ENCODE assay signal across 27 cellular contexts in the genomic region with DNA sequence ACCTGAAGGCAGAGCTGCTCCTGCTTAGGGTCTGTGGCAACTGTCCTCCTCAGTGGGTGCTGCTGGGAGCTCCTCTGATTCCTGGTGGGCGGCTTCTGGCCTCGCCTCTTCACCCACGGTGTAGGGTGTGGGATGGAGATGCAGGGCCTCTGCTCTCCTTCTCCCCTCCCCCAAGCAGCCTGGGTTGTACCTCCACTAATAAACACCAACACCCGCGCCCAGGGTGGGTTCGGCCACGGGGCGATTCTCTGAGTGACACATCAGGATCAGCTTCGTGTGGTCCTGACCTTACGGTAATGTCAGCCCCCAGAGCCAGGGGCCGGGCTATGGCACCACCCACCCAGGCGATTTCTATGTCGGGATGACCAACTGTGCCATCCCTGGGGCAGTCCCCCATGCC. TPM values are rescaled to one million over a fixed set of nuclear protein-coding genes. Genes with fewer than 3 reads are reported as not detected.
DNase-seq lines count a peak whose midpoint lies in the region; ATAC-seq and TF ChIP-seq lines count a peak whose summit lies in the region.
"Had no signal": no experiment of that assay in that cellular context is flagged by ENCODE, and none has a peak within 500 bp of the region (broad histone marks: within the 10 kb centered on the region; RNA-seq: fewer than 3 reads in every experiment).

No MANE protein-coding gene starts in this region.

- peaks cover 8% of the 10 kb centered on the region for H3K27me3 ChIP-seq in lower lobe of right lung (ENCODE audit: low read depth)
- H3K27me3 ChIP-seq: SJSA1 had no signal

- H3K4me3 ChIP-seq in HEK293 (ENCODE audit: low read depth, low read length) (no peak overlapping the region), lower lobe of right lung (no peak overlapping the region)
- H3K4me3 ChIP-seq: A549, SJSA1 had no signal

- H3K4me3 Mint-ChIP-seq in chondrocyte (ENCODE audit: unreplicated experiment): no peak overlapping the region
- H3K4me3 Mint-ChIP-seq: CD8-positive, alpha-beta T cell; HFFc6 had no signal

- H3K27ac ChIP-seq in C4-2B (peak overlapping the region; percentile 74), HEK293 (ENCODE audit: extremely low read depth, low read depth, low read length) (no peak overlapping the region), lower lobe of right lung (no peak overlapping the region)
- H3K27ac ChIP-seq: A549, SJSA1 had no signal

- DNase-seq in chondrocyte (ENCODE audit: low spot score): peak; percentile 77
- DNase-seq in lower lobe of right lung: peak; percentile 34
- DNase-seq in NCI-H446 treated with DMSO at 0.1 percent for 48 hours (lab: John Stamatoyannopoulos, UW): no peak
- DNase-seq in middle frontal gyrus (ENCODE audit: extremely low spot score, low spot score): no peak
- DNase-seq in NCI-H1694 (lab: John Stamatoyannopoulos, UW): no peak
- DNase-seq: AML-193; C1 segment of cervical spinal cord; DMS79 treated with DMSO at 0.1 percent for 48 hours; GF-D8; HFFc6; IMR-90; NCI-H1092 treated with DMSO at 0.1 percent for 48 hours; NCI-H1436; NCI-H187 treated with DMSO at 0.1 percent for 48 hours; NCI-H2171 treated with DMSO at 0.1 percent for 48 hours; NCI-H345; NCI-H524; NCI-H774; NK-92 treated with Interleukin-12 subunit alpha and Interleukin-12 subunit beta, amount 100 ng/mL, for 24 hours; PC-3; T-helper 1 cell had no signal

- H3K36me3 ChIP-seq in HEK293 (ENCODE audit: control insufficient read depth in 2 of 2, insufficient read depth in 1 of 2, low read length in 2 of 2) (no peaks in the 10 kb centered on the region), lower lobe of right lung (no peaks in the 10 kb centered on the region)
- H3K36me3 ChIP-seq: SJSA1 had no signal

- H3K4me1 ChIP-seq in HEK293 (ENCODE audit: control insufficient read depth, insufficient read depth, low read length) (no peaks in the 10 kb centered on the region), lower lobe of right lung (no peaks in the 10 kb centered on the region)
- H3K4me1 ChIP-seq: A549, SJSA1 had no signal

- POLR2A ChIA-PET in HEK293 (lab: Yijun Ruan, JAX): no interaction called here

- H3K4me1 Mint-ChIP-seq in chondrocyte (ENCODE audit: low read depth): peaks cover 7% of the 10 kb centered on the region

- H3K27me3 Mint-ChIP-seq in chondrocyte (ENCODE audit: low read depth): peaks cover 9% of the 10 kb centered on the region

- CTCF ChIA-PET in HEK293 (lab: Yijun Ruan, JAX): interaction anchor here (0.7 to 1.8 kb wide), 2 partner anchors 27 to 1773 kb away, joined by 3 to 5 read pairs; no protein-coding TSS in a partner anchor

- no peaks in the 10 kb centered on the region for H3K9me3 Mint-ChIP-seq in chondrocyte (ENCODE audit: low read depth)
- H3K9me3 Mint-ChIP-seq: CD8-positive, alpha-beta T cell had no signal

- ATAC-seq in lower lobe of right lung: no peak
- ATAC-seq: CD8-positive, alpha-beta T cell; PC-3; Right ventricle myocardium inferior had no signal

- H3K9me3 ChIP-seq in HEK293 (ENCODE audit: control insufficient read depth, insufficient read depth, low read depth, low read length) (no peaks in the 10 kb centered on the region), lower lobe of right lung (no peaks in the 10 kb centered on the region)
- H3K9me3 ChIP-seq: A549, SJSA1 had no signal

- TF ChIP-seq CTCF in C4-2B (conservative IDR thresholded peaks at IDR 0.05) (no peak), HEK293 (tag by site-specific recombination; IDR thresholded peaks at IDR 0.05) (no peak), chondrocyte (IDR thresholded peaks at IDR 0.05) (no peak), lower lobe of right lung (IDR thresholded peaks at IDR 0.05) (no peak)

- H3K27ac Mint-ChIP-seq in chondrocyte (ENCODE audit: unreplicated experiment): no peak overlapping the region
- H3K27ac Mint-ChIP-seq: HFFc6 had no signal

- H3K36me3 Mint-ChIP-seq in chondrocyte (ENCODE audit: low read depth): no peaks in the 10 kb centered on the region
- H3K36me3 Mint-ChIP-seq: CD8-positive, alpha-beta T cell had no signal

- intact Hi-C loops in lower lobe of right lung (cut with DNase I): no loop called here

TF ChIP-seq in HEK293, 187 proteins besides CTCF, POLR2A, EP300 and RAD21:
- TF ChIP-seq ZNF639 (tag by site-specific recombination; IDR thresholded peaks at IDR 0.05) (no peak), ZNF354C (tag by site-specific recombination; IDR thresholded peaks at IDR 0.05; ENCODE audit: borderline replicate concordance, low read depth) (no peak), ZNF704 (tag by site-specific recombination; IDR thresholded peaks at IDR 0.05) (no peak), ZSCAN5A (tag by site-specific recombination; IDR thresholded peaks at IDR 0.05) (no peak), BCL6B (tag by site-specific recombination; IDR thresholded peaks at IDR 0.05) (no peak), ZBTB1 (tag by site-specific recombination; IDR thresholded peaks at IDR 0.05) (no peak), ZFHX2 (tag by site-specific recombination; conservative IDR thresholded peaks at IDR 0.05) (peak; percentile 79), ZSCAN30 (tag by site-specific recombination; IDR thresholded peaks at IDR 0.05) (no peak), ZNF629 (tag by site-specific recombination; IDR thresholded peaks at IDR 0.05) (no peak), ZNF768 (tag by site-specific recombination; IDR thresholded peaks at IDR 0.05) (no peak), EGR2 (tag by site-specific recombination; IDR thresholded peaks at IDR 0.05; ENCODE audit: low read depth) (peak; percentile 79), ZSCAN4 (tag by site-specific recombination; IDR thresholded peaks at IDR 0.05) (no peak), SP3 (tag by site-specific recombination; IDR thresholded peaks at IDR 0.05) (no peak)

RNA-seq across cellular contexts. Expression of gene KRTAP10-1, which starts 23.7 kb away (rescaled TPM):
- total RNA-seq in chondrocyte (not detected in 3 replicates), lower lobe of right lung (not detected)
- total RNA-seq: CD8-positive, alpha-beta T cell; HFFc6; IMR-90; PC-3; Right ventricle myocardium inferior; SJSA1 had no signal

RNA-seq across cellular contexts. Expression of gene KRTAP10-2, which starts 35.0 kb away (rescaled TPM):
- total RNA-seq in chondrocyte (not detected in 3 replicates), lower lobe of right lung (not detected)
- total RNA-seq: CD8-positive, alpha-beta T cell; HFFc6; IMR-90; PC-3; Right ventricle myocardium inferior; SJSA1 had no signal

RNA-seq across cellular contexts. Expression of gene KRTAP10-3, which starts 42.3 kb away (rescaled TPM):
- total RNA-seq in chondrocyte (not detected in 3 replicates), lower lobe of right lung (not detected)
- total RNA-seq: CD8-positive, alpha-beta T cell; HFFc6; IMR-90; PC-3; Right ventricle myocardium inferior; SJSA1 had no signal

RNA-seq across cellular contexts. Expression of gene KRTAP10-4, which starts 57.2 kb away (rescaled TPM):
- not detected in 3 replicates for total RNA-seq in chondrocyte
- not detected for total RNA-seq in lower lobe of right lung
- total RNA-seq: CD8-positive, alpha-beta T cell; HFFc6; IMR-90; PC-3; Right ventricle myocardium inferior; SJSA1 had no signal

Comparison
In these comparisons a context has a peak if more than half of its experiments do, and no peak if none do; other contexts are left out.
1. DNase-seq: peak in chondrocyte (single experiment) and lower lobe of right lung (single experiment); none in NCI-H446 treated with DMSO at 0.1 percent for 48 hours (single experiment), middle frontal gyrus (single experiment) and NCI-H1694 (single experiment).